Comparison of ENCODE assay signal across 9 cellular contexts in the genomic region with DNA sequence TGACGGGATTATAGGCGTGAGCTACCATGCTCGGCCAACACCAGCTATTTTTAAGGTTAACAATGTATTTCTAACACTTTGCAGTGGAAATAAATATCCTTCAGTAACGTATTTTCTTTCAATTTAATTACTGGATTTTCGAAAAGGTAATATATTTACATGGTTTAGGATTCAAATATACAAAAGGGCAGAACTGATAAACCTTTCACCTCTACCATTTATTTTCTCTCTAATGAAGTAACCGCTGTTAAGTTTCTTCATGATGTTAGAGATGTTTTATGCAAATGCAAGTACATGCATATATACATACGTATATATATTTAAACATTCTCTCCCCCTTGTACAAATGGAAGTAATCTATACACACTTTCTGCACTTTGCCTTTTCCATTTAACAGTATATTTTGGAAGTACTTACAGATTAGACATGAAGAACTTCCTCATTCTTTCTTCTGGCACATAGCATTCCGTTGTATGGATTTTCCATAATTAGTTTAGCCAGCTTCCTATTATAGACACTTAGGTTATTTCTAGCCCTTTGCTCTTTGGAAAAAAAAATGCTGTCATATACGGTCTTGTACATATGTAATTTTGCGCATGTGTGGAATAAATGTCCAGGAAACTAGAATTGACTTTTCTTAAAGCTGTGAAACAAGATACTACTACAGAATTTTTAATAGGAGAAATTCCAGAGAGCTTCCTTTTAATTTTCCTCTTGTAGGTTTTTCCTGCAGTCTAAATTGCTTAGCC. TPM values are rescaled to one million over a fixed set of nuclear protein-coding genes. Genes with fewer than 3 reads are reported as not detected.
DNase-seq lines count a peak whose midpoint lies in the region; TF ChIP-seq lines count a peak whose summit lies in the region.
"Had no signal": no experiment of that assay in that cellular context is flagged by ENCODE, and none has a peak within 500 bp of the region (broad histone marks: within the 10 kb centered on the region; RNA-seq: fewer than 3 reads in every experiment).

No MANE protein-coding gene starts in this region.

- WGBS in HUES64: 25% methylated on average over 6 of the region's 10 CpGs

- no TSS peak for BruUV-seq in Calu3 (replicated peaks; lab: Mats Ljungman, UMichigan)

- H3K27me3 Mint-ChIP-seq in Calu3 (ENCODE audit: unreplicated experiment) (peaks cover 11% of the 10 kb centered on the region), immature natural killer cell (ENCODE audit: low read depth in 3 of 3) (peaks cover 39 to 50% (median 44%) of the 10 kb centered on the region in 3 donors)
- H3K27me3 Mint-ChIP-seq in activated T-helper 1 cell treated with anti-CD3 and anti-CD28 coated beads, Interleukin-12 subunit alpha, Interleukin-12 subunit beta, Interleukin-2, Interleukin-4 antibody, amounts not matched to agents 30 ng/mL and 10 ng/mL and 1 ng/mL, durations not matched to agents 14 hours and 24 hours and 36 hours (ENCODE audit: insufficient read depth): peaks cover 24% of the 10 kb centered on the region

- peaks cover 5% of the 10 kb centered on the region; the same call in 1 of the 2 replicates for H3K4me1 ChIP-seq in HUES64 (ENCODE audit: insufficient read depth, low read length)

- no peak for DNase-seq in Calu3
- DNase-seq in activated T-helper 1 cell treated with anti-CD3 and anti-CD28 coated beads, Interleukin-12 subunit alpha, Interleukin-12 subunit beta, Interleukin-2, Interleukin-4 antibody, amounts not matched to agents 30 ng/mL and 10 ng/mL and 1 ng/mL, durations not matched to agents 14 hours and 24 hours and 36 hours (ENCODE audit: low spot score): no peak
- DNase-seq in immature natural killer cell: no peak
- DNase-seq in NCI-H2196 (lab: John Stamatoyannopoulos, UW; ENCODE audit: unreplicated experiment): no peak
- DNase-seq in COLO829 (ENCODE audit: low spot score): no peak
- no peak for DNase-seq in NCI-H2196 treated with DMSO at 0.1 percent for 48 hours (lab: John Stamatoyannopoulos, UW; ENCODE audit: unreplicated experiment)

- intact Hi-C loops in Calu3 (cut with micrococcal nuclease; ENCODE audit: unreplicated experiment): no loop called here
- intact Hi-C loops in activated T-helper 1 cell treated with anti-CD3 and anti-CD28 coated beads, Interleukin-12 subunit alpha, Interleukin-12 subunit beta, Interleukin-2, Interleukin-4 antibody, amounts not matched to agents 30 ng/mL and 10 ng/mL and 1 ng/mL, durations not matched to agents 14 hours and 24 hours and 36 hours (cut with micrococcal nuclease): loop anchor here (1.0 kb wide), 2 partner anchors 40 to 58 kb away; partner anchors contain the start of gene TXNIP

- no peak overlapping the region for H3K9ac ChIP-seq in HUES64 (ENCODE audit: low read depth, low read length)

- no peak overlapping the region for H3K27ac ChIP-seq in HUES64 (ENCODE audit: low read depth, low read length)
- H3K27ac ChIP-seq in temporal lobe (ENCODE audit: low read depth, low read length): peak overlapping the region; percentile 86

- H3K4me3 Mint-ChIP-seq in Calu3 (ENCODE audit: low read depth, unreplicated experiment): peak overlapping the region; percentile 89
- peak overlapping the region; percentile 93 for H3K4me3 Mint-ChIP-seq in activated T-helper 1 cell treated with anti-CD3 and anti-CD28 coated beads, Interleukin-12 subunit alpha, Interleukin-12 subunit beta, Interleukin-2, Interleukin-4 antibody, amounts not matched to agents 30 ng/mL and 10 ng/mL and 1 ng/mL, durations not matched to agents 14 hours and 24 hours and 36 hours
- H3K4me3 Mint-ChIP-seq in immature natural killer cell: peak overlapping the region; percentile 91 to 97 (median 95)

- H3K4me1 Mint-ChIP-seq in Calu3 (ENCODE audit: low read depth, unreplicated experiment) (peaks cover 31% of the 10 kb centered on the region), immature natural killer cell (peaks cover 48 to 50% of the 10 kb centered on the region in 2 donors)
- H3K4me1 Mint-ChIP-seq in activated T-helper 1 cell treated with anti-CD3 and anti-CD28 coated beads, Interleukin-12 subunit alpha, Interleukin-12 subunit beta, Interleukin-2, Interleukin-4 antibody, amounts not matched to agents 30 ng/mL and 10 ng/mL and 1 ng/mL, durations not matched to agents 14 hours and 24 hours and 36 hours (ENCODE audit: low read depth): peaks cover 50% of the 10 kb centered on the region

- H3K27ac Mint-ChIP-seq in Calu3 (ENCODE audit: unreplicated experiment) (peak overlapping the region; percentile 98), immature natural killer cell (peak overlapping the region; percentile 91 to 97 (median 94))
- peak overlapping the region; percentile 98 for H3K27ac Mint-ChIP-seq in activated T-helper 1 cell treated with anti-CD3 and anti-CD28 coated beads, Interleukin-12 subunit alpha, Interleukin-12 subunit beta, Interleukin-2, Interleukin-4 antibody, amounts not matched to agents 30 ng/mL and 10 ng/mL and 1 ng/mL, durations not matched to agents 14 hours and 24 hours and 36 hours

- H3K36me3 Mint-ChIP-seq in Calu3 (ENCODE audit: insufficient read depth, unreplicated experiment) (peaks cover 50% of the 10 kb centered on the region), immature natural killer cell (no peaks in the 10 kb centered on the region)
- H3K36me3 Mint-ChIP-seq in activated T-helper 1 cell treated with anti-CD3 and anti-CD28 coated beads, Interleukin-12 subunit alpha, Interleukin-12 subunit beta, Interleukin-2, Interleukin-4 antibody, amounts not matched to agents 30 ng/mL and 10 ng/mL and 1 ng/mL, durations not matched to agents 14 hours and 24 hours and 36 hours (ENCODE audit: low read depth): no peaks in the 10 kb centered on the region

- H3K36me3 ChIP-seq in HUES64 (ENCODE audit: insufficient read depth, low read length): no peaks in the 10 kb centered on the region

- H3K4me3 ChIP-seq in HUES64 (ENCODE audit: low read length): peak overlapping the region; percentile 89

- no peaks in the 10 kb centered on the region for H3K9me3 ChIP-seq in HUES64 (ENCODE audit: insufficient read depth, low read depth, low read length)

- H3K9me3 Mint-ChIP-seq in Calu3 (ENCODE audit: low read depth, unreplicated experiment) (no peaks in the 10 kb centered on the region), immature natural killer cell (peaks cover 0 to 2% (median 0%) of the 10 kb centered on the region in 6 donors)
- no peaks in the 10 kb centered on the region for H3K9me3 Mint-ChIP-seq in activated T-helper 1 cell treated with anti-CD3 and anti-CD28 coated beads, Interleukin-12 subunit alpha, Interleukin-12 subunit beta, Interleukin-2, Interleukin-4 antibody, amounts not matched to agents 30 ng/mL and 10 ng/mL and 1 ng/mL, durations not matched to agents 14 hours and 24 hours and 36 hours

- CTCF ChIA-PET in Calu3 (lab: Charles Lee): interaction anchor here (1.0 to 2.6 kb wide), 7 partner anchors 16 to 191 kb away, joined by 3 to 12 read pairs (median 4); partner anchors contain the start of genes LIX1L, NUDT17 and RBM8A

- TF ChIP-seq CTCF in Calu3 (IDR thresholded peaks at IDR 0.05; ENCODE audit: unreplicated experiment): no peak

- no peaks in the 10 kb centered on the region for H3K27me3 ChIP-seq in HUES64 (ENCODE audit: insufficient read depth, low read length)

RNA-seq across cellular contexts. Expression of gene HJV, which starts 14.9 kb away (rescaled TPM):
- total RNA-seq in Calu3 (2022) (not detected in 2 replicates), temporal lobe (under 0.01 TPM)
- polyA plus RNA-seq in HUES64 (2013, experiment 1 of 2): not detected
- not detected for polyA plus RNA-seq in HUES64 (2013, experiment 2 of 2)
- not detected in 2 replicates for total RNA-seq in activated T-helper 1 cell treated with anti-CD3 and anti-CD28 coated beads, Interleukin-12 subunit alpha, Interleukin-12 subunit beta, Interleukin-2, Interleukin-4 antibody, amounts not matched to agents 30 ng/mL and 10 ng/mL and 1 ng/mL, durations not matched to agents 14 hours and 24 hours and 36 hours
- not detected for polyA plus RNA-seq in immature natural killer cell
- total RNA-seq: T-helper 2 cell treated with Interferon-gamma antibody and Interleukin-4, amounts not matched to agents 100 ng/mL and 5 ng/mL, for 36 hours had no signal

RNA-seq across cellular contexts. Expression of gene TXNIP, which starts 40.0 kb away (rescaled TPM):
- 18.5 and 27.3 TPM in 2 replicates for total RNA-seq in Calu3 (2022)
- 10.9 TPM for polyA plus RNA-seq in HUES64 (2013, experiment 1 of 2)
- polyA plus RNA-seq in HUES64 (2013, experiment 2 of 2): 24.1 TPM
- 107 and 108 TPM in 2 replicates for total RNA-seq in activated T-helper 1 cell treated with anti-CD3 and anti-CD28 coated beads, Interleukin-12 subunit alpha, Interleukin-12 subunit beta, Interleukin-2, Interleukin-4 antibody, amounts not matched to agents 30 ng/mL and 10 ng/mL and 1 ng/mL, durations not matched to agents 14 hours and 24 hours and 36 hours
- polyA plus RNA-seq in immature natural killer cell: 1,000 to 10,000 TPM; 3,408 to 4,367 (median 4,229) TPM
- total RNA-seq in temporal lobe: 144 TPM
